ENCODE assay signal across 8 cellular contexts in genomic region chr12:25195056-25195971, GRCh38. TPM values are rescaled to one million over a fixed set of nuclear protein-coding genes. Genes with fewer than 3 reads are reported as not detected.
DNase-seq lines count a peak whose midpoint lies in the region; ATAC-seq and TF ChIP-seq lines count a peak whose summit lies in the region.

TSS of gene DNAI7 (minus strand) at chr12:25195160. CDS start at chr12:25195078, 82 bp downstream.
TSS of gene ETFRF1 (plus strand) at chr12:25195237. CDS start at chr12:25203957, 8,720 bp downstream.

- H3K4me3 ChIP-seq in hepatocyte (peak within 1 kb of the TSS; percentile 79), rectal smooth muscle tissue (ENCODE audit: low read length) (peak within 1 kb of the TSS; percentile 96), aorta (ENCODE audit: low read length in 2 of 2) (peak within 1 kb of the TSS; percentile 80 to 84)

- H3K9me2 ChIP-seq in hepatocyte (replicated peaks; ENCODE audit: insufficient read depth), result no peaks in the 10 kb centered on the region

- H3K4me1 ChIP-seq in hepatocyte (ENCODE audit: insufficient read depth) (peaks cover 9% of the 10 kb centered on the region), rectal smooth muscle tissue (ENCODE audit: control insufficient read depth, insufficient read depth, low read length) (peaks cover 7% of the 10 kb centered on the region), aorta (ENCODE audit: control insufficient read depth in 1 of 2, insufficient read depth in 2 of 2, low read length in 2 of 2) (peaks cover 0 to 1% of the 10 kb centered on the region in 2 donors)

- TF ChIP-seq CTCF in hepatocyte (IDR thresholded peaks at IDR 0.05; ENCODE audit: poor library complexity), result peak; percentile 7

- DNase-seq in NCI-H2029 treated with DMSO at 0.1 percent for 48 hours (lab: John Stamatoyannopoulos, UW), result peak; percentile 85
- DNase-seq in T1000 (lab: John Stamatoyannopoulos, UW), result peak; percentile 98
- peak; percentile 98 for DNase-seq in astrocyte of the hippocampus (ENCODE audit: low read depth, low spot score)
- peak; percentile 100 for DNase-seq in hepatocyte (ENCODE audit: low spot score)
- DNase-seq in aorta, result peak; percentile 99 to 100

- peak within 1 kb of the TSS; percentile 95 for H3K4me2 ChIP-seq in hepatocyte

- no peaks in the 10 kb centered on the region for H3K36me3 ChIP-seq in hepatocyte (replicated peaks; ENCODE audit: insufficient read depth, low read depth)
- H3K36me3 ChIP-seq in rectal smooth muscle tissue (ENCODE audit: control insufficient read depth, insufficient read depth, low read length), result no peaks in the 10 kb centered on the region
- H3K36me3 ChIP-seq in aorta (ENCODE audit: control insufficient read depth in 1 of 2, insufficient read depth in 2 of 2, low read length in 1 of 2), result no peaks in the 10 kb centered on the region

- H3K9me3 ChIP-seq in hepatocyte (ENCODE audit: low read depth), result no peaks in the 10 kb centered on the region
- no peaks in the 10 kb centered on the region for H3K9me3 ChIP-seq in aorta (ENCODE audit: control insufficient read depth, low read length)

- peaks cover 19% of the 10 kb centered on the region for H3K79me2 ChIP-seq in hepatocyte

- H4K20me1 ChIP-seq in hepatocyte (ENCODE audit: insufficient read depth, poor library complexity, severe bottlenecking), result no peaks in the 10 kb centered on the region

- peak within 1 kb of the TSS; percentile 77 for H2AFZ ChIP-seq in hepatocyte

- peak within 1 kb of the TSS; percentile 91 for H3K9ac ChIP-seq in rectal smooth muscle tissue (ENCODE audit: low read length)

- H3K27me3 ChIP-seq in hepatocyte (no peaks in the 10 kb centered on the region), rectal smooth muscle tissue (ENCODE audit: control insufficient read depth, insufficient read depth, low read length) (no peaks in the 10 kb centered on the region), aorta (ENCODE audit: control insufficient read depth in 1 of 2, insufficient read depth in 2 of 2, low read length in 1 of 2) (no peaks in the 10 kb centered on the region)

- intact Hi-C loops in aorta (cut with DNase I), result no loop called here

- H3K27ac ChIP-seq in hepatocyte (peak within 1 kb of the TSS; percentile 98), rectal smooth muscle tissue (ENCODE audit: low read depth, low read length) (peak within 1 kb of the TSS; percentile 98), aorta (ENCODE audit: low read depth in 1 of 2, low read length in 2 of 2) (peak within 1 kb of the TSS; percentile 89 to 91)

- ATAC-seq in GM18511 (IDR thresholded peaks at IDR 0.05; ENCODE audit: unreplicated experiment) (peak; percentile 95), HG03025 (IDR thresholded peaks at IDR 0.05; ENCODE audit: low FRiP score, unreplicated experiment) (peak; percentile 90), aorta (ENCODE audit: low FRiP score) (peak; percentile 99)

- 1% methylated on average over 53 of the region's 54 CpGs for WGBS in hepatocyte (ENCODE audit: low lambda C conversion rate, missing lambda C conversion rate)
- 0% methylated on average over 54 of the region's 54 CpGs for WGBS in aorta, 2 donors

RNA-seq across cellular contexts. Expression of gene DNAI7, which starts in this region (rescaled TPM):
- total RNA-seq in hepatocyte (not detected in 2 replicates), aorta (1 to 10 TPM in 1 of 2 donors, under 1 TPM in 1; 0.24 to 1.2 TPM)
- polyA plus RNA-seq in hepatocyte (not detected in 2 replicates), aorta (under 1 TPM in 1 of 2 donors, not detected in 1; 0.64 TPM)

RNA-seq across cellular contexts. Expression of gene ETFRF1, which starts in this region (rescaled TPM):
- total RNA-seq in hepatocyte (37.8 and 48.3 TPM in 2 replicates), aorta (10 to 100 TPM; 21.3 to 25.3 TPM)
- polyA plus RNA-seq in hepatocyte (27.9 and 35.2 TPM in 2 replicates), aorta (10 to 100 TPM; 35.0 to 41.9 TPM)

Comparison
In these comparisons a context has a peak if more than half of its experiments do, and no peak if none do; other contexts are left out.
1. Peak in every context shown above with its lines: DNase-seq, ATAC-seq, H3K4me3 ChIP-seq and H3K27ac ChIP-seq.